ENCODE assay signal across 1 cellular context in the genomic region with DNA sequence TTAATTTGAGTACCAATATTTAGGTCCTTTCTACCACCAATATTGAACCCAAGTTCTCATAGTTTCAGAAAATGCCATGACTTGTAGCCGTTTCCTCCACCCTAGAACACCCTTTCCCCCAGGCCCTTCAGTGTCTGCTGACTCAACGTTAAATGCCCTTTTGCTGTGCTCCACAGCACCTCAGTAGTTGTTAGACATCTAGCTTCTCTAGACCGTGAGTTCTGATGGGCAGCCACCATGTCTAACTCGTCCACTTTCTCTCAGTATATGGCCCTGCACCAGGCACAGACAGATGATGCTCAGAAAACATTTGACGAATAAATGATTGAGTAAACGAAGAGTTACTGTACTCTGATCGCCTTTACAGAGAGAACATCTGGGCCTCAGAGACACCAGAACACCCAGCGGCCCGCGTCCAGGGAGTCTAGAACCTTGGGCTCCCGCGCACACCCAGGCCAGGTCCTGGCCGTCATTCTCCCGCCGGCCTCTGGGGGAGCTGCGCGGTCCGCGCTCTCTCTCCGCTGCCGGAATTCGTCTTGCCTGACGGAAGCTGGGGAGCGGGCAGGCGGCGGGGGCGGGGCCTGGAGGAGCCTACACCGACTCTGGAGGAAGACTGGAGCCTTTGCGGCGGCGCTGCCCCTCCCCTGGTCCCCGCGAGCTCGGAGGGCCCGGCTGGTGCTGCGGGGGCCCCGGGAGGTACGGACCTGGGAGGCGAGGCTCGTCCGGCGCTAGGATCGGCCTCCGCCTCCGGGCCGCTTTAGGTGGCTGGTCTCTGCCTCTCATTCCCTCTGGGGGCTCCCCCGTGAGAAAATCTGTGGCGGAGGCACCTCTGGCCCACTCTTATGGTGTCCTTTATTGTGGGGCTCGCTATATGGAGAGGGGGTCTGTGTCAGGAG.
TF ChIP-seq lines count a peak whose summit lies in the region.

A gene (plus strand): TSS at position 582 of the 896 bp plus-strand sequence. CDS start 1,488 bp downstream, outside the sequence.

TF ChIP-seq in HepG2, 621 proteins besides CTCF, POLR2A, EP300 and RAD21 (continued from another document and continues in another):
- TF ChIP-seq, protein P1, sequence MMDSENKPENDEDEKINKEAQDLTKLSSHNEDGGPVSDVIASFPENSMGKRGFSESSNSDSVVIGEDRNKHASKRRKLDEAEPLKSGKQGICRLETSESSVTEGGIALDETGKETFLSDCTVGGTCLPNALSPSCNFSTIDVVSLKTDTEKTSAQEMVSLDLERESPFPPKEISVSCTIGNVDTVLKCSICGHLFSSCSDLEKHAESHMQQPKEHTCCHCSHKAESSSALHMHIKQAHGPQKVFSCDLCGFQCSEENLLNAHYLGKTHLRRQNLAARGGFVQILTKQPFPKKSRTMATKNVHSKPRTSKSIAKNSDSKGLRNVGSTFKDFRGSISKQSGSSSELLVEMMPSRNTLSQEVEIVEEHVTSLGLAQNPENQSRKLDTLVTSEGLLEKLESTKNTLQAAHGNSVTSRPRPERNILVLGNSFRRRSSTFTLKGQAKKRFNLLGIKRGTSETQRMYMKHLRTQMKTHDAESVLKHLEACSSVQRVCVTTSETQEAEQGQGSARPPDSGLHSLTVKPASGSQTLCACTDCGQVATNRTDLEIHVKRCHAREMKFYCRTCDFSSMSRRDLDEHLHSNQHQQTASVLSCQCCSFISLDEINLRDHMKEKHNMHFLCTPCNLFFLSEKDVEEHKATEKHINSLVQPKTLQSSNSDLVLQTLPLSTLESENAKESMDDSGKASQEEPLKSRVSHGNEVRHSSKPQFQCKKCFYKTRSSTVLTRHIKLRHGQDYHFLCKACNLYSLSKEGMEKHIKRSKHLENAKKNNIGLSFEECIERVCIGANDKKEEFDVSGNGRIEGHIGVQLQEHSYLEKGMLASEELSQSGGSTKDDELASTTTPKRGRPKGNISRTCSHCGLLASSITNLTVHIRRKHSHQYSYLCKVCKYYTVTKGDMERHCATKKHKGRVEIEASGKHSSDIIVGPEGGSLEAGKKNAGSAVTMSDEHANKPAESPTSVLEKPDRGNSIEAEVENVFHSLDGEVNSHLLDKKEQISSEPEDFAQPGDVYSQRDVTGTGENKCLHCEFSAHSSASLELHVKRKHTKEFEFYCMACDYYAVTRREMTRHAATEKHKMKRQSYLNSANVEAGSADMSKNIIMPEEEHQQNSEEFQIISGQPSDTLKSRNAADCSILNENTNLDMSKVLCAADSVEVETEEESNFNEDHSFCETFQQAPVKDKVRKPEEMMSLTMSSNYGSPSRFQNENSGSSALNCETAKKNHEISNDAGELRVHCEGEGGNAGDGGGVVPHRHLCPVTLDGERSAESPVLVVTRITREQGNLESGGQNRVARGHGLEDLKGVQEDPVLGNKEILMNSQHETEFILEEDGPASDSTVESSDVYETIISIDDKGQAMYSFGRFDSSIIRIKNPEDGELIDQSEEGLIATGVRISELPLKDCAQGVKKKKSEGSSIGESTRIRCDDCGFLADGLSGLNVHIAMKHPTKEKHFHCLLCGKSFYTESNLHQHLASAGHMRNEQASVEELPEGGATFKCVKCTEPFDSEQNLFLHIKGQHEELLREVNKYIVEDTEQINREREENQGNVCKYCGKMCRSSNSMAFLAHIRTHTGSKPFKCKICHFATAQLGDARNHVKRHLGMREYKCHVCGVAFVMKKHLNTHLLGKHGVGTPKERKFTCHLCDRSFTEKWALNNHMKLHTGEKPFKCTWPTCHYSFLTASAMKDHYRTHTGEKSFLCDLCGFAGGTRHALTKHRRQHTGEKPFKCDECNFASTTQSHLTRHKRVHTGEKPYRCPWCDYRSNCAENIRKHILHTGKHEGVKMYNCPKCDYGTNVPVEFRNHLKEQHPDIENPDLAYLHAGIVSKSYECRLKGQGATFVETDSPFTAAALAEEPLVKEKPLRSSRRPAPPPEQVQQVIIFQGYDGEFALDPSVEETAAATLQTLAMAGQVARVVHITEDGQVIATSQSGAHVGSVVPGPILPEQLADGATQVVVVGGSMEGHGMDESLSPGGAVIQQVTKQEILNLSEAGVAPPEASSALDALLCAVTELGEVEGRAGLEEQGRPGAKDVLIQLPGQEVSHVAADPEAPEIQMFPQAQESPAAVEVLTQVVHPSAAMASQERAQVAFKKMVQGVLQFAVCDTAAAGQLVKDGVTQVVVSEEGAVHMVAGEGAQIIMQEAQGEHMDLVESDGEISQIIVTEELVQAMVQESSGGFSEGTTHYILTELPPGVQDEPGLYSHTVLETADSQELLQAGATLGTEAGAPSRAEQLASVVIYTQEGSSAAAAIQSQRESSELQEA (CRISPR knock-in tag; IDR thresholded peaks at IDR 0.05; ENCODE audit: not compliant biosample characterization): no peak
- TF ChIP-seq, protein P2, sequence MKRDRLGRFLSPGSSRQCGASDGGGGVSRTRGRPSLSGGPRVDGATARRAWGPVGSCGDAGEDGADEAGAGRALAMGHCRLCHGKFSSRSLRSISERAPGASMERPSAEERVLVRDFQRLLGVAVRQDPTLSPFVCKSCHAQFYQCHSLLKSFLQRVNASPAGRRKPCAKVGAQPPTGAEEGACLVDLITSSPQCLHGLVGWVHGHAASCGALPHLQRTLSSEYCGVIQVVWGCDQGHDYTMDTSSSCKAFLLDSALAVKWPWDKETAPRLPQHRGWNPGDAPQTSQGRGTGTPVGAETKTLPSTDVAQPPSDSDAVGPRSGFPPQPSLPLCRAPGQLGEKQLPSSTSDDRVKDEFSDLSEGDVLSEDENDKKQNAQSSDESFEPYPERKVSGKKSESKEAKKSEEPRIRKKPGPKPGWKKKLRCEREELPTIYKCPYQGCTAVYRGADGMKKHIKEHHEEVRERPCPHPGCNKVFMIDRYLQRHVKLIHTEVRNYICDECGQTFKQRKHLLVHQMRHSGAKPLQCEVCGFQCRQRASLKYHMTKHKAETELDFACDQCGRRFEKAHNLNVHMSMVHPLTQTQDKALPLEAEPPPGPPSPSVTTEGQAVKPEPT (CRISPR knock-in tag; IDR thresholded peaks at IDR 0.05; ENCODE audit: low read depth): peak; percentile 37; the same call in 1 of the 2 replicates
- peak; percentile 98; the same call in 1 of the 2 replicates for TF ChIP-seq MIER3 (CRISPR knock-in tag; IDR thresholded peaks at IDR 0.05; ENCODE audit: borderline replicate concordance)
- peak; percentile 65; the same call in 1 of the 2 replicates for TF ChIP-seq ETV6 (CRISPR knock-in tag; conservative IDR thresholded peaks at IDR 0.05)
- TF ChIP-seq HOXD1 (CRISPR knock-in tag; IDR thresholded peaks at IDR 0.05): peak; percentile 87; the same call in 1 of the 2 replicates
- TF ChIP-seq SKI (IDR thresholded peaks at IDR 0.05; ENCODE audit: partially characterized antibody): peak; percentile 63
- no peak for TF ChIP-seq NCOR1 (IDR thresholded peaks at IDR 0.05; ENCODE audit: borderline replicate concordance, low read length)
- no peak for TF ChIP-seq SP140L (CRISPR knock-in tag; IDR thresholded peaks at IDR 0.05; ENCODE audit: borderline replicate concordance)
- TF ChIP-seq, protein P3, sequence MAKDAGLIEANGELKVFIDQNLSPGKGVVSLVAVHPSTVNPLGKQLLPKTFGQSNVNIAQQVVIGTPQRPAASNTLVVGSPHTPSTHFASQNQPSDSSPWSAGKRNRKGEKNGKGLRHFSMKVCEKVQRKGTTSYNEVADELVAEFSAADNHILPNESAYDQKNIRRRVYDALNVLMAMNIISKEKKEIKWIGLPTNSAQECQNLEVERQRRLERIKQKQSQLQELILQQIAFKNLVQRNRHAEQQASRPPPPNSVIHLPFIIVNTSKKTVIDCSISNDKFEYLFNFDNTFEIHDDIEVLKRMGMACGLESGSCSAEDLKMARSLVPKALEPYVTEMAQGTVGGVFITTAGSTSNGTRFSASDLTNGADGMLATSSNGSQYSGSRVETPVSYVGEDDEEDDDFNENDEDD (CRISPR knock-in tag; IDR thresholded peaks at IDR 0.05; ENCODE audit: borderline replicate concordance): peak; percentile 83; the same call in 1 of the 2 replicates
- TF ChIP-seq CBX2 (IDR thresholded peaks at IDR 0.05; ENCODE audit: low read depth, low read length): no peak
- TF ChIP-seq CBX2 (CRISPR knock-in tag; IDR thresholded peaks at IDR 0.05; ENCODE audit: low read depth): no peak
- TF ChIP-seq NR2F6 (IDR thresholded peaks at IDR 0.05): no peak
- TF ChIP-seq NR2F6 (CRISPR knock-in tag; IDR thresholded peaks at IDR 0.05): peak; percentile 51; the same call in 1 of the 2 replicates
- 0 out of 2 replicates have a peak, but pooled peaks have one; percentile 24 for TF ChIP-seq CHD2 (IDR thresholded peaks at IDR 0.05; ENCODE audit: low read depth, low read length)
- no peak for TF ChIP-seq CAMTA2 (CRISPR knock-in tag; IDR thresholded peaks at IDR 0.05; ENCODE audit: borderline replicate concordance)
- no peak for TF ChIP-seq ZNF20 (CRISPR knock-in tag; IDR thresholded peaks at IDR 0.05)
- no peak for TF ChIP-seq ZNF737 (CRISPR knock-in tag; IDR thresholded peaks at IDR 0.05; ENCODE audit: borderline replicate concordance)
- TF ChIP-seq, protein P4, sequence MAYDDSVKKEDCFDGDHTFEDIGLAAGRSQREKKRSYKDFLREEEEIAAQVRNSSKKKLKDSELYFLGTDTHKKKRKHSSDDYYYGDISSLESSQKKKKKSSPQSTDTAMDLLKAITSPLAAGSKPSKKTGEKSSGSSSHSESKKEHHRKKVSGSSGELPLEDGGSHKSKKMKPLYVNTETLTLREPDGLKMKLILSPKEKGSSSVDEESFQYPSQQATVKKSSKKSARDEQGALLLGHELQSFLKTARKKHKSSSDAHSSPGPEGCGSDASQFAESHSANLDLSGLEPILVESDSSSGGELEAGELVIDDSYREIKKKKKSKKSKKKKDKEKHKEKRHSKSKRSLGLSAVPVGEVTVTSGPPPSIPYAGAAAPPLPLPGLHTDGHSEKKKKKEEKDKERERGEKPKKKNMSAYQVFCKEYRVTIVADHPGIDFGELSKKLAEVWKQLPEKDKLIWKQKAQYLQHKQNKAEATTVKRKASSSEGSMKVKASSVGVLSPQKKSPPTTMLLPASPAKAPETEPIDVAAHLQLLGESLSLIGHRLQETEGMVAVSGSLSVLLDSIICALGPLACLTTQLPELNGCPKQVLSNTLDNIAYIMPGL (CRISPR knock-in tag; IDR thresholded peaks at IDR 0.05; ENCODE audit: borderline replicate concordance in 1 of 2, low read depth in 1 of 2): peak; percentile 98 to 99
- TF ChIP-seq, protein P5, sequence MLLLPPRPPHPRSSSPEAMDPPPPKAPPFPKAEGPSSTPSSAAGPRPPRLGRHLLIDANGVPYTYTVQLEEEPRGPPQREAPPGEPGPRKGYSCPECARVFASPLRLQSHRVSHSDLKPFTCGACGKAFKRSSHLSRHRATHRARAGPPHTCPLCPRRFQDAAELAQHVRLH (CRISPR knock-in tag; IDR thresholded peaks at IDR 0.05; ENCODE audit: borderline replicate concordance, low read depth): peak; percentile 98
- TF ChIP-seq, protein P6, sequence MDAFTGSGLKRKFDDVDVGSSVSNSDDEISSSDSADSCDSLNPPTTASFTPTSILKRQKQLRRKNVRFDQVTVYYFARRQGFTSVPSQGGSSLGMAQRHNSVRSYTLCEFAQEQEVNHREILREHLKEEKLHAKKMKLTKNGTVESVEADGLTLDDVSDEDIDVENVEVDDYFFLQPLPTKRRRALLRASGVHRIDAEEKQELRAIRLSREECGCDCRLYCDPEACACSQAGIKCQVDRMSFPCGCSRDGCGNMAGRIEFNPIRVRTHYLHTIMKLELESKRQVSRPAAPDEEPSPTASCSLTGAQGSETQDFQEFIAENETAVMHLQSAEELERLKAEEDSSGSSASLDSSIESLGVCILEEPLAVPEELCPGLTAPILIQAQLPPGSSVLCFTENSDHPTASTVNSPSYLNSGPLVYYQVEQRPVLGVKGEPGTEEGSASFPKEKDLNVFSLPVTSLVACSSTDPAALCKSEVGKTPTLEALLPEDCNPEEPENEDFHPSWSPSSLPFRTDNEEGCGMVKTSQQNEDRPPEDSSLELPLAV (CRISPR knock-in tag; conservative IDR thresholded peaks at IDR 0.05; ENCODE audit: low read depth): no peak
- TF ChIP-seq PHF20 (CRISPR knock-in tag; IDR thresholded peaks at IDR 0.05): peak; percentile 98
- peak; percentile 87; the same call in 1 of the 2 replicates for TF ChIP-seq SIN3A (IDR thresholded peaks at IDR 0.05; ENCODE audit: borderline replicate concordance, low read depth, low read length)
- peak; percentile 77; the same call in 1 of the 2 replicates for TF ChIP-seq ZFP82 (CRISPR knock-in tag; IDR thresholded peaks at IDR 0.05; ENCODE audit: borderline replicate concordance)
- peak; percentile 72; the same call in 1 of the 2 replicates for TF ChIP-seq ZBTB7B (CRISPR knock-in tag; IDR thresholded peaks at IDR 0.05)
- peak; percentile 50; the same call in 1 of the 2 replicates for TF ChIP-seq RFXAP (CRISPR knock-in tag; IDR thresholded peaks at IDR 0.05; ENCODE audit: borderline replicate concordance)
- TF ChIP-seq BRCA1 (CRISPR knock-in tag; IDR thresholded peaks at IDR 0.05): no peak
- peak; percentile 53 for TF ChIP-seq ZNF547 (CRISPR knock-in tag; IDR thresholded peaks at IDR 0.05)
- TF ChIP-seq ZNF605 (CRISPR knock-in tag; IDR thresholded peaks at IDR 0.05): peak; percentile 89
- 0 out of 2 replicates have a peak, but pooled peaks have one; percentile 49 for TF ChIP-seq NAIF1 (CRISPR knock-in tag; IDR thresholded peaks at IDR 0.05; ENCODE audit: borderline replicate concordance)
- TF ChIP-seq ZNF256 (CRISPR knock-in tag; conservative IDR thresholded peaks at IDR 0.05): no peak
- peak; percentile 92 for TF ChIP-seq KDM5A (IDR thresholded peaks at IDR 0.05; ENCODE audit: borderline replicate concordance, low read length)
- peak; percentile 89 for TF ChIP-seq YY1 (IDR thresholded peaks at IDR 0.05; ENCODE audit: insufficient read depth, insufficient replicate concordance, low read depth, low read length)
- peak; percentile 81; the same call in 1 of the 2 replicates for TF ChIP-seq ZNF713 (CRISPR knock-in tag; IDR thresholded peaks at IDR 0.05)
- TF ChIP-seq PHF8 (CRISPR knock-in tag; IDR thresholded peaks at IDR 0.05): peak; percentile 92
- peak; percentile 90; the same call in 1 of the 2 replicates for TF ChIP-seq MYC (CRISPR knock-in tag; IDR thresholded peaks at IDR 0.05; ENCODE audit: borderline replicate concordance)
